Comparison of ENCODE assay signal across 19 cellular contexts in the genomic region with DNA sequence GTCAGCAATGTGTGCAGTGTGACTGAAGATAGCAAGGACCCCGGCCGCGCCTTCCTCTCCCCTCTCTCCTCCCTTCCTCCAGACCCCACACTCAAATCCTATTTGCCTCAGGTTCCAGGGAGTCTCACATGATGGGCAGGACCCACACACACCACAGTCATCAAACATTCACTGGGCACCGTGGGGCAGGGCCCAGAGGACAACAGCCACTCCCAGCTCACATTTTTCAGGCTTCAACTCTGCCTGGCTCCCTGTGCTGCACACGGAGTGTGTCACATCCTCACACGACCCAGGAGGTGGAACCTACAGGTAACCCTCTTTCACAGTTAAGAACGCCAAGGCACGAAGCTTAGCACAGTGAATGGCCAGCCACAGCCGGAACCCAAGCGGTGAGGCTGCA. TPM values are rescaled to one million over a fixed set of nuclear protein-coding genes. Genes with fewer than 3 reads are reported as not detected.
DNase-seq lines count a peak whose midpoint lies in the region; ATAC-seq, FAIRE-seq and TF ChIP-seq lines count a peak whose summit lies in the region.
"Had no signal": no experiment of that assay in that cellular context is flagged by ENCODE, and none has a peak within 500 bp of the region (broad histone marks: within the 10 kb centered on the region; RNA-seq: fewer than 3 reads in every experiment).

No MANE protein-coding gene starts in this region.

- H2BK20ac ChIP-seq in H1 (ENCODE audit: low read length): no peak overlapping the region

- peaks cover 0 to 2% of the 10 kb centered on the region in 2 donors for H3K36me3 Mint-ChIP-seq in CD14-positive monocyte
- no peaks in the 10 kb centered on the region for H3K36me3 Mint-ChIP-seq in CD8-positive, alpha-beta memory T cell
- H3K36me3 Mint-ChIP-seq: CD8-positive, alpha-beta T cell; T-cell had no signal

- CTCF ChIA-PET in H1 (lab: Charles Lee; ENCODE audit: partially characterized antibody): interaction anchor here (1.0 to 4.9 kb wide), 7 partner anchors 8 to 64 kb away, joined by 3 to 29 read pairs (median 5); no protein-coding TSS in a partner anchor
- CTCF ChIA-PET in CD8-positive, alpha-beta memory T cell (lab: Charles Lee): no interaction called here

- H3K4me1 ChIP-seq in H1 (replicated peaks in 1 of 4; ENCODE audit: control insufficient read depth in 3 of 4, insufficient read depth in 4 of 4, low read length in 3 of 4) (peaks cover 0 to 10% (median 8%) of the 10 kb centered on the region in 4 experiments; a peak in 5 of 7 replicates), mucosa of descending colon (ENCODE audit: low read depth) (peaks cover 17% of the 10 kb centered on the region), spleen (peaks cover 0 to 22% (median 10%) of the 10 kb centered on the region in 6 donors), ovary (ENCODE audit: insufficient read depth) (peaks cover 10% of the 10 kb centered on the region)
- H3K4me1 ChIP-seq in CD8-positive, alpha-beta memory T cell (ENCODE audit: insufficient read depth, low read length): no peaks in the 10 kb centered on the region

- TF ChIP-seq CTCF in CD14-positive monocyte (IDR thresholded peaks at IDR 0.05): no peak
- TF ChIP-seq CTCF in H1 (IDR thresholded peaks at IDR 0.05; ENCODE audit: control extremely low read depth in 1 of 3, insufficient read depth in 1 of 3, low read depth in 1 of 3, low read length in 3 of 3): no peak
- no peak for TF ChIP-seq CTCF in mucosa of descending colon (IDR thresholded peaks at IDR 0.05)
- no peak for TF ChIP-seq CTCF in spleen (IDR thresholded peaks at IDR 0.05 in 8 of 11, conservative IDR thresholded peaks at IDR 0.05 in 3 of 11)
- TF ChIP-seq CTCF in ovary (IDR thresholded peaks at IDR 0.05): no peak

- H2BK15ac ChIP-seq in H1 (ENCODE audit: low read length): 0 out of 2 replicates have a peak overlapping the region, but pooled peaks have one; percentile 10

- DNase-seq in CD14-positive monocyte (ENCODE audit: low spot score): no peak
- no peak for DNase-seq in H1 (ENCODE audit: low read depth in 1 of 2, low spot score in 2 of 2)
- DNase-seq in mucosa of descending colon: peak in 1 of 3 donors; percentile 21
- no peak for DNase-seq in spleen
- no peak for DNase-seq in iPS-NIHi11 (ENCODE audit: low spot score)
- no peak for DNase-seq in CD8-positive, alpha-beta memory T cell
- DNase-seq in ovary: no peak
- DNase-seq in GF-D8 (lab: John Stamatoyannopoulos, UW): no peak
- DNase-seq: activated CD4-positive, alpha-beta T cell treated with anti-CD3 and anti-CD28 coated beads, Interleukin-2, amount 10 ng/mL, durations not matched to agents 24 days and 14 days; activated effector memory CD4-positive, alpha-beta T cell treated with Interleukin-2 at 50 U/mL for 16 hours; activated naive CD8-positive, alpha-beta T cell treated with anti-CD3 and anti-CD28 coated beads, Interleukin-2, amount 50 U/mL, for 24 hours; CD8-positive, alpha-beta T cell; glutamatergic neuron; NCI-H1048; NCI-H526; small intestine; stimulated activated CD4-positive, alpha-beta T cell treated with anti-CD3 and anti-CD28 coated beads, Interleukin-4, amount 100 ng/mL, for 24 hours; T-cell had no signal

- FAIRE-seq in H1 (lab: Jason Lieb, UNC): no peak
- FAIRE-seq: bronchial epithelial cell, small intestine had no signal

- H3K9me3 ChIP-seq in H1 (ENCODE audit: insufficient read depth in 2 of 2, low read depth in 1 of 2, low read length in 1 of 2) (no peaks in the 10 kb centered on the region), mucosa of descending colon (no peaks in the 10 kb centered on the region), spleen (no peaks in the 10 kb centered on the region), ovary (no peaks in the 10 kb centered on the region)
- no peaks in the 10 kb centered on the region for H3K9me3 ChIP-seq in CD8-positive, alpha-beta memory T cell (ENCODE audit: low read length)

- no peak overlapping the region for H2AFZ ChIP-seq in H1 (ENCODE audit: low read length)

- H3K36me3 ChIP-seq in H1 (ENCODE audit: control insufficient read depth in 2 of 4, insufficient read depth in 4 of 4, low read length in 3 of 4): no peaks in the 10 kb centered on the region
- H3K36me3 ChIP-seq in mucosa of descending colon (ENCODE audit: low read depth): no peaks in the 10 kb centered on the region
- peaks cover 0 to 3% (median 0%) of the 10 kb centered on the region in 6 donors for H3K36me3 ChIP-seq in spleen
- H3K36me3 ChIP-seq in CD8-positive, alpha-beta memory T cell (ENCODE audit: insufficient read depth, low read length): no peaks in the 10 kb centered on the region
- no peaks in the 10 kb centered on the region for H3K36me3 ChIP-seq in ovary

- H3K56ac ChIP-seq in H1 (replicated peaks; ENCODE audit: insufficient read length, low read depth, low read length): no peak overlapping the region

- POLR2A ChIA-PET in H1 (lab: Charles Lee; ENCODE audit: partially characterized antibody): interaction anchor here (1.1 kb wide), 1 partner anchor 64 kb away, joined by 4 read pairs; no protein-coding TSS in a partner anchor
- POLR2A ChIA-PET in CD8-positive, alpha-beta memory T cell (lab: Charles Lee): no interaction called here

- H2BK120ac ChIP-seq in H1 (replicated peaks; ENCODE audit: low read depth, low read length): no peak overlapping the region

- H3K27ac Mint-ChIP-seq in CD14-positive monocyte: peak overlapping the region in 6 of 7 donors; percentile 69 to 88 (median 86)
- peak overlapping the region in 2 of 8 donors; percentile 2 to 58 for H3K27ac Mint-ChIP-seq in CD8-positive, alpha-beta memory T cell
- H3K27ac Mint-ChIP-seq: activated CD4-positive, alpha-beta T cell treated with anti-CD3 and anti-CD28 coated beads, Interleukin-2, amount 10 ng/mL, durations not matched to agents 24 days and 14 days; activated naive CD8-positive, alpha-beta T cell treated with anti-CD3 and anti-CD28 coated beads, Interleukin-2, amount 50 U/mL, for 24 hours; CD8-positive, alpha-beta T cell; T-cell had no signal

- intact Hi-C loops in CD14-positive monocyte (cut with micrococcal nuclease): no loop called here
- intact Hi-C loops in mucosa of descending colon (cut with DNase I, micrococcal nuclease): loop anchor here in 1 of 2 donors (10.0 kb wide), 1 partner anchor 56 kb away; no protein-coding TSS in a partner anchor
- intact Hi-C loops in spleen (cut with DNase I; ENCODE audit: low total_unique reads): no loop called here
- intact Hi-C loops in ovary (cut with DNase I): no loop called here

- H4K8ac ChIP-seq in H1 (ENCODE audit: extremely low read depth, insufficient read depth, low read length): no peak overlapping the region

- no peak overlapping the region for H3K4ac ChIP-seq in H1 (replicated peaks; ENCODE audit: insufficient read length, low read depth, low read length)

- H4K20me1 ChIP-seq in H1 (replicated peaks in 1 of 2; ENCODE audit: control insufficient read depth in 1 of 2, insufficient read depth in 2 of 2, low read length in 2 of 2): peaks cover 0 to 1% of the 10 kb centered on the region in 2 experiments

- TF ChIP-seq POLR2A in H1 (IDR thresholded peaks at IDR 0.05; ENCODE audit: control extremely low read depth in 1 of 2, low read depth in 2 of 2, low read length in 2 of 2) (no peak), spleen (IDR thresholded peaks at IDR 0.05) (no peak), ovary (IDR thresholded peaks at IDR 0.05) (no peak)

- H4K91ac ChIP-seq in H1 (replicated peaks; ENCODE audit: insufficient read length, low read length): no peak overlapping the region

- H3K14ac ChIP-seq in H1 (ENCODE audit: insufficient read length): no peak overlapping the region

- no peaks in the 10 kb centered on the region for H3K27me3 ChIP-seq in H1 (replicated peaks in 1 of 4; ENCODE audit: control insufficient read depth in 3 of 4, extremely low read depth in 1 of 4, insufficient read depth in 3 of 4, low read length in 3 of 4)
- H3K27me3 ChIP-seq in spleen (replicated peaks in 1 of 7): no peaks in the 10 kb centered on the region
- no peaks in the 10 kb centered on the region for H3K27me3 ChIP-seq in CD8-positive, alpha-beta memory T cell (ENCODE audit: insufficient read depth, low read length, poor library complexity, severe bottlenecking)
- no peaks in the 10 kb centered on the region for H3K27me3 ChIP-seq in ovary

- H2AK5ac ChIP-seq in H1 (ENCODE audit: low read depth, low read length): peak overlapping the region; percentile 24; the same call in 1 of the 2 replicates

- no peak for TF ChIP-seq RAD21 in H1 (IDR thresholded peaks at IDR 0.05 in 1 of 2, conservative IDR thresholded peaks at IDR 0.05 in 1 of 2; ENCODE audit: low read depth in 2 of 2, low read length in 2 of 2)

- TF ChIP-seq EP300 in H1 (IDR thresholded peaks at IDR 0.05; ENCODE audit: borderline replicate concordance in 1 of 2, low read depth in 2 of 2, low read length in 2 of 2) (no peak), ovary (IDR thresholded peaks at IDR 0.05) (no peak)

- H3K27ac ChIP-seq in H1 (ENCODE audit: low read depth, low read length) (no peak overlapping the region), spleen (peak overlapping the region; percentile 2 to 86 (median 70)), ovary (no peak overlapping the region)
- H3K27ac ChIP-seq in CD8-positive, alpha-beta memory T cell (ENCODE audit: low read depth, low read length): no peak overlapping the region

- H3K23me2 ChIP-seq in H1 (ENCODE audit: low read depth, low read length): no peaks in the 10 kb centered on the region

- H3K4me3 ChIP-seq in H1 (ENCODE audit: extremely low read depth in 1 of 4, insufficient read depth in 2 of 4, low read depth in 3 of 4, low read length in 4 of 4) (no peak overlapping the region), mucosa of descending colon (no peak overlapping the region), spleen (no peak overlapping the region), ovary (no peak overlapping the region)
- no peak overlapping the region for H3K4me3 ChIP-seq in CD8-positive, alpha-beta memory T cell (ENCODE audit: low read length)

- no peaks in the 10 kb centered on the region for H3K9me3 Mint-ChIP-seq in CD14-positive monocyte
- no peaks in the 10 kb centered on the region for H3K9me3 Mint-ChIP-seq in CD8-positive, alpha-beta memory T cell
- H3K9me3 Mint-ChIP-seq: activated CD4-positive, alpha-beta T cell treated with anti-CD3 and anti-CD28 coated beads, Interleukin-2, amount 10 ng/mL, durations not matched to agents 24 days and 14 days; activated naive CD8-positive, alpha-beta T cell treated with anti-CD3 and anti-CD28 coated beads, Interleukin-2, amount 50 U/mL, for 24 hours; CD8-positive, alpha-beta T cell; T-cell had no signal

- H3K4me1 Mint-ChIP-seq in CD14-positive monocyte: peaks cover 5% of the 10 kb centered on the region
- no peaks in the 10 kb centered on the region for H3K4me1 Mint-ChIP-seq in CD8-positive, alpha-beta memory T cell
- H3K4me1 Mint-ChIP-seq: activated CD4-positive, alpha-beta T cell treated with anti-CD3 and anti-CD28 coated beads, Interleukin-2, amount 10 ng/mL, durations not matched to agents 24 days and 14 days; activated naive CD8-positive, alpha-beta T cell treated with anti-CD3 and anti-CD28 coated beads, Interleukin-2, amount 50 U/mL, for 24 hours; T-cell had no signal

- peak overlapping the region in 1 of 2 donors; percentile 24 for H3K4me3 Mint-ChIP-seq in CD14-positive monocyte
- no peak overlapping the region for H3K4me3 Mint-ChIP-seq in CD8-positive, alpha-beta memory T cell
- H3K4me3 Mint-ChIP-seq: activated CD4-positive, alpha-beta T cell treated with anti-CD3 and anti-CD28 coated beads, Interleukin-2, amount 10 ng/mL, durations not matched to agents 24 days and 14 days; activated naive CD8-positive, alpha-beta T cell treated with anti-CD3 and anti-CD28 coated beads, Interleukin-2, amount 50 U/mL, for 24 hours; CD8-positive, alpha-beta T cell; T-cell had no signal

- H2BK5ac ChIP-seq in H1 (ENCODE audit: low read depth, low read length): no peak overlapping the region; the same call in 1 of the 2 replicates

- H3K79me1 ChIP-seq in H1 (ENCODE audit: low read depth, low read length): no peaks in the 10 kb centered on the region

- peak; percentile 10 for ATAC-seq in mucosa of descending colon
- ATAC-seq: activated naive CD8-positive, alpha-beta T cell treated with anti-CD3 and anti-CD28 coated beads, Interleukin-2, amount 50 U/mL, for 24 hours; CD8-positive, alpha-beta T cell had no signal

- no peak overlapping the region for H3K18ac ChIP-seq in H1 (ENCODE audit: extremely low read depth, low read length)

- H3K79me2 ChIP-seq in H1 (ENCODE audit: control insufficient read depth in 1 of 2, insufficient read depth in 2 of 2, low read length in 2 of 2): no peaks in the 10 kb centered on the region

- H3K27me3 Mint-ChIP-seq in CD14-positive monocyte (ENCODE audit: low read depth in 3 of 3): peaks cover 0 to 1% (median 0%) of the 10 kb centered on the region in 3 donors
- no peaks in the 10 kb centered on the region for H3K27me3 Mint-ChIP-seq in CD8-positive, alpha-beta memory T cell
- H3K27me3 Mint-ChIP-seq: activated CD4-positive, alpha-beta T cell treated with anti-CD3 and anti-CD28 coated beads, Interleukin-2, amount 10 ng/mL, durations not matched to agents 24 days and 14 days; activated naive CD8-positive, alpha-beta T cell treated with anti-CD3 and anti-CD28 coated beads, Interleukin-2, amount 50 U/mL, for 24 hours; T-cell had no signal

- no peak overlapping the region for H4K5ac ChIP-seq in H1 (ENCODE audit: insufficient read length, low read depth, low read length)

- no peak overlapping the region for H3K4me2 ChIP-seq in H1 (ENCODE audit: insufficient read depth in 1 of 2, low read depth in 2 of 2, low read length in 2 of 2)

- no peak overlapping the region for H3K9ac ChIP-seq in H1 (replicated peaks in 1 of 4; ENCODE audit: extremely low read depth in 1 of 4, low read depth in 3 of 4, low read length in 3 of 4)

- 89% methylated on average over 7 of the region's 10 CpGs; no CpG with 5 or more reads in 1 of the 2 experiments for WGBS in H1 (ENCODE audit: extremely low coverage in 1 of 2, insufficient coverage in 1 of 2, insufficient read length in 1 of 2, insufficient replicate concordance in 2 of 2, low coverage in 1 of 2, low lambda C conversion rate in 2 of 2, missing lambda C conversion rate in 1 of 2), 2 experiments
- WGBS in spleen, 5 donors: 90 to 95% (median 91%) methylated on average over 9 to 10 of the region's 10 CpGs
- WGBS in ovary, 3 donors: 90 to 94% (median 91%) methylated on average over 10 of the region's 10 CpGs

- 0 out of 2 replicates have a peak overlapping the region, but pooled peaks have one; percentile 23 for H2BK12ac ChIP-seq in H1 (ENCODE audit: low read depth, low read length)

- H3K23ac ChIP-seq in H1 (ENCODE audit: insufficient read length): no peak overlapping the region

RNA-seq across cellular contexts. Expression of a gene that starts 30.5 kb away (rescaled TPM):
- 10 to 100 TPM; 38.4 to 41.0 TPM for polyA plus RNA-seq in CD14-positive monocyte
- total RNA-seq in H1 (2021; fragmentation: NEBNext Ultra II Directional; extraction: Animal tissue kit (Norgen Biotek cat#: 25700)): 40.1 and 42.0 TPM in 2 replicates
- polyA plus RNA-seq in H1 (2011; rRNA removed): 118 and 128 TPM in 2 replicates
- polyA plus RNA-seq in H1 (2011; cell fraction: cytosol; rRNA removed): 63.0 TPM
- 77.1 TPM for polyA plus RNA-seq in H1 (2011; cell fraction: nucleus; rRNA removed)
- polyA plus RNA-seq in H1 (2012, experiment 1 of 2): 28.5 to 79.6 TPM (median 53.6 TPM) in 4 replicates
- 79.6 TPM for polyA plus RNA-seq in H1 (2012, experiment 2 of 2)
- polyA plus RNA-seq in H1 (2013, experiment 1 of 2): 41.7 TPM
- polyA plus RNA-seq in H1 (2013, experiment 2 of 2): 47.0 TPM
- polyA minus RNA-seq in H1 (2011; rRNA and poly(A)+ RNA removed): 22.2 and 23.0 TPM in 2 replicates
- polyA minus RNA-seq in H1 (2011; cell fraction: cytosol; rRNA and poly(A)+ RNA removed): 18.1 TPM
- 13.7 TPM for polyA minus RNA-seq in H1 (2011; cell fraction: nucleus; rRNA and poly(A)+ RNA removed)
- total RNA-seq in mucosa of descending colon: 10 to 100 TPM; 15.4 to 18.3 (median 16.1) TPM
- 10 to 100 TPM in 5 of 7 donors, 1 to 10 TPM in 2; 8.9 to 16.4 (median 14.3) TPM for total RNA-seq in spleen
- 10 to 100 TPM; 11.6 to 21.3 (median 18.9) TPM for polyA plus RNA-seq in spleen
- 10 to 100 TPM; 31.9 to 42.1 TPM for total RNA-seq in CD8-positive, alpha-beta memory T cell
- 34.6 TPM for polyA plus RNA-seq in CD8-positive, alpha-beta memory T cell
- total RNA-seq in ovary: 10 to 100 TPM; 21.6 to 62.8 (median 36.6) TPM
- 10 to 100 TPM in 1 of 2 donors, 1 to 10 TPM in 1; 6.6 to 32.5 TPM for polyA plus RNA-seq in ovary

Comparison
In these comparisons a context has a peak if more than half of its experiments do, and no peak if none do; other contexts are left out.
1. H3K27ac ChIP-seq: peak in spleen (8 of 8); none in H1 (single experiment), CD8-positive, alpha-beta memory T cell (single experiment) and ovary (0 of 2).